13 cellular contexts compared by ENCODE assay signal in the genomic region with DNA sequence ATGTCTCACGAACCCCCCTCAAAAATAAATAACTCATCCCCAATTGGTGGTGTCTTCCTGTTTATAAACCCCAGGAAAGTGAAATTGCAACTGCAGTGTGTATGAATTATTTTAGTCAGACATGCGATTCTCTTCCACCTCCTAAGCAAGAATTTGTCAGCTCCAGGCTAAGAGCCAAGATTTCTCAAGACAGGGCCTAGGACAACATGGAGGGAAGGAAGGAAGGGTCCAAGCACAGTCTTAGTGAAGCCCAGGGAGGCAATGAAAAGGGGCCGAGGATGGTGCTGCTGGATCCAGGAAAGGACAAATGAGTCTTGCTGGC. TPM values are rescaled to one million over a fixed set of nuclear protein-coding genes. Genes with fewer than 3 reads are reported as not detected.
A peak's percentile ranks its signal among the peaks of the same experiment; 100 is the strongest.
DNase-seq lines count a peak whose midpoint lies in the region; ATAC-seq and TF ChIP-seq lines count a peak whose summit lies in the region.
"Had no signal": no experiment of that assay in that cellular context is flagged by ENCODE, and none has a peak within 500 bp of the region (broad histone marks: within the 10 kb centered on the region; RNA-seq: fewer than 3 reads in every experiment).

No MANE protein-coding gene starts in this region.

- H3K27me3 Mint-ChIP-seq in activated naive CD8-positive, alpha-beta T cell treated with anti-CD3 and anti-CD28 coated beads, Interleukin-2, amount 10 ng/mL, durations not matched to agents 7 days and 5 days = no peaks in the 10 kb centered on the region
- no peaks in the 10 kb centered on the region for H3K27me3 Mint-ChIP-seq in activated naive CD8-positive, alpha-beta T cell treated with anti-CD3 and anti-CD28 coated beads for 36 hours
- H3K27me3 Mint-ChIP-seq in stimulated activated naive CD8-positive, alpha-beta T cell treated with anti-CD3 and anti-CD28 coated beads, Interleukin-15, amount 100 ng/mL, for 72 hours = no peaks in the 10 kb centered on the region

- intact Hi-C loops in cardiac septum (cut with DNase I) = no loop called here

- peaks cover 60% of the 10 kb centered on the region for H3F3A ChIP-seq in SU-DHL-6 (ENCODE audit: insufficient read depth)

- no peaks in the 10 kb centered on the region for H3K27me3 ChIP-seq in SU-DHL-6 (ENCODE audit: low read length)
- H3K27me3 ChIP-seq: tibial nerve had no signal

- H3K9me2 ChIP-seq in SU-DHL-6 (replicated peaks; ENCODE audit: insufficient read depth, low read length) = no peaks in the 10 kb centered on the region

- H3K27ac Mint-ChIP-seq in activated naive CD8-positive, alpha-beta T cell treated with anti-CD3 and anti-CD28 coated beads, Interleukin-2, amount 10 ng/mL, durations not matched to agents 7 days and 5 days = peak overlapping the region; percentile 8
- H3K27ac Mint-ChIP-seq in activated naive CD8-positive, alpha-beta T cell treated with anti-CD3 and anti-CD28 coated beads for 36 hours = no peak overlapping the region
- H3K27ac Mint-ChIP-seq in stimulated activated naive CD8-positive, alpha-beta T cell treated with anti-CD3 and anti-CD28 coated beads, Interleukin-15, amount 100 ng/mL, for 72 hours = no peak overlapping the region
- H3K27ac Mint-ChIP-seq: activated naive CD4-positive, alpha-beta T cell treated with anti-CD3 and anti-CD28 coated beads for 36 hours had no signal

- H3K9me3 ChIP-seq in SU-DHL-6 (ENCODE audit: insufficient read depth, low read length) = no peaks in the 10 kb centered on the region
- H3K9me3 ChIP-seq: tibial nerve had no signal

- POLR2A ChIA-PET in activated naive CD8-positive, alpha-beta T cell treated with anti-CD3 and anti-CD28 coated beads, Interleukin-2, amount 10 ng/mL, durations not matched to agents 7 days and 5 days (lab: Charles Lee) = no interaction called here

- no peak overlapping the region for H2AFZ ChIP-seq in SU-DHL-6 (ENCODE audit: low read depth, low read length, severe bottlenecking)

- H3K4me2 ChIP-seq in SU-DHL-6 (ENCODE audit: low read depth, low read length, poor library complexity, severe bottlenecking) = peak overlapping the region; percentile 92

- peaks cover 15% of the 10 kb centered on the region for H3K36me3 Mint-ChIP-seq in activated naive CD8-positive, alpha-beta T cell treated with anti-CD3 and anti-CD28 coated beads, Interleukin-2, amount 10 ng/mL, durations not matched to agents 7 days and 5 days
- H3K36me3 Mint-ChIP-seq in activated naive CD8-positive, alpha-beta T cell treated with anti-CD3 and anti-CD28 coated beads for 36 hours = peaks cover 23% of the 10 kb centered on the region

- H3K36me3 ChIP-seq in SU-DHL-6 (ENCODE audit: low read length) = no peaks in the 10 kb centered on the region
- H3K36me3 ChIP-seq: tibial nerve had no signal

- no peak for DNase-seq in activated naive CD8-positive, alpha-beta T cell treated with anti-CD3 and anti-CD28 coated beads, Interleukin-2, amount 10 ng/mL, durations not matched to agents 7 days and 5 days
- no peak for DNase-seq in activated naive CD8-positive, alpha-beta T cell treated with anti-CD3 and anti-CD28 coated beads for 36 hours
- DNase-seq in cardiac septum (ENCODE audit: low spot score) (peak; percentile 12), GF-D8 (lab: John Stamatoyannopoulos, UW) (no peak), NCI-H128 (lab: John Stamatoyannopoulos, UW; ENCODE audit: unreplicated experiment) (no peak), GDM1 (lab: John Stamatoyannopoulos, UW) (no peak)
- no peak for DNase-seq in stimulated activated naive CD8-positive, alpha-beta T cell treated with anti-CD3 and anti-CD28 coated beads, Interleukin-15, amount 100 ng/mL, for 72 hours
- DNase-seq: activated CD4-positive, CD25-positive, alpha-beta regulatory T cell; activated naive CD4-positive, alpha-beta T cell treated with anti-CD3 and anti-CD28 coated beads for 36 hours; NCI-H2029 treated with DMSO at 0.1 percent for 48 hours; nucleus accumbens had no signal

- H3K4me3 Mint-ChIP-seq in activated naive CD8-positive, alpha-beta T cell treated with anti-CD3 and anti-CD28 coated beads, Interleukin-2, amount 10 ng/mL, durations not matched to agents 7 days and 5 days = no peak overlapping the region
- no peak overlapping the region for H3K4me3 Mint-ChIP-seq in activated naive CD8-positive, alpha-beta T cell treated with anti-CD3 and anti-CD28 coated beads for 36 hours
- peak overlapping the region; percentile 18 to 20 for H3K4me3 Mint-ChIP-seq in stimulated activated naive CD8-positive, alpha-beta T cell treated with anti-CD3 and anti-CD28 coated beads, Interleukin-15, amount 100 ng/mL, for 72 hours
- H3K4me3 Mint-ChIP-seq: activated naive CD4-positive, alpha-beta T cell treated with anti-CD3 and anti-CD28 coated beads for 36 hours had no signal

- H3K4me3 ChIP-seq in SU-DHL-6 (ENCODE audit: insufficient read depth, low read length, poor library complexity, severe bottlenecking) = peak overlapping the region; percentile 17
- H3K4me3 ChIP-seq: tibial nerve had no signal

- no peaks in the 10 kb centered on the region for H3K9me3 Mint-ChIP-seq in activated naive CD8-positive, alpha-beta T cell treated with anti-CD3 and anti-CD28 coated beads, Interleukin-2, amount 10 ng/mL, durations not matched to agents 7 days and 5 days
- H3K9me3 Mint-ChIP-seq in activated naive CD8-positive, alpha-beta T cell treated with anti-CD3 and anti-CD28 coated beads for 36 hours = peaks cover 2% of the 10 kb centered on the region
- no peaks in the 10 kb centered on the region for H3K9me3 Mint-ChIP-seq in stimulated activated naive CD8-positive, alpha-beta T cell treated with anti-CD3 and anti-CD28 coated beads, Interleukin-15, amount 100 ng/mL, for 72 hours
- H3K9me3 Mint-ChIP-seq: activated naive CD4-positive, alpha-beta T cell treated with anti-CD3 and anti-CD28 coated beads for 36 hours had no signal

- peaks cover 52% of the 10 kb centered on the region for H3K4me1 Mint-ChIP-seq in activated naive CD8-positive, alpha-beta T cell treated with anti-CD3 and anti-CD28 coated beads, Interleukin-2, amount 10 ng/mL, durations not matched to agents 7 days and 5 days
- H3K4me1 Mint-ChIP-seq in activated naive CD8-positive, alpha-beta T cell treated with anti-CD3 and anti-CD28 coated beads for 36 hours = peaks cover 64% of the 10 kb centered on the region
- H3K4me1 Mint-ChIP-seq in stimulated activated naive CD8-positive, alpha-beta T cell treated with anti-CD3 and anti-CD28 coated beads, Interleukin-15, amount 100 ng/mL, for 72 hours = peaks cover 84% of the 10 kb centered on the region

- TF ChIP-seq CTCF in SU-DHL-6 (IDR thresholded peaks at IDR 0.05; ENCODE audit: insufficient read depth, low read length, poor library complexity, severe bottlenecking) = no peak

- no peaks in the 10 kb centered on the region for H4K20me1 ChIP-seq in SU-DHL-6 (ENCODE audit: low read depth, low read length)

- ATAC-seq in activated naive CD8-positive, alpha-beta T cell treated with anti-CD3 and anti-CD28 coated beads, Interleukin-2, amount 10 ng/mL, durations not matched to agents 7 days and 5 days (ENCODE audit: low read depth) = no peak
- no peak for ATAC-seq in stimulated activated naive CD8-positive, alpha-beta T cell treated with anti-CD3 and anti-CD28 coated beads, Interleukin-15, amount 100 ng/mL, for 72 hours

- H3K9ac ChIP-seq in SU-DHL-6 (ENCODE audit: low read length) = peak overlapping the region; percentile 57

- peaks cover 82% of the 10 kb centered on the region for H3K79me2 ChIP-seq in SU-DHL-6 (ENCODE audit: insufficient read depth, low read length)

- peak overlapping the region; percentile 98 for H3K27ac ChIP-seq in SU-DHL-6 (ENCODE audit: low read depth, low read length)

RNA-seq across cellular contexts. Expression of a gene that starts 20.0 kb away (rescaled TPM):
- total RNA-seq in activated naive CD8-positive, alpha-beta T cell treated with anti-CD3 and anti-CD28 coated beads, Interleukin-2, amount 10 ng/mL, durations not matched to agents 7 days and 5 days = 100 to 1,000 TPM; 108 TPM
- 10 to 100 TPM; 65.6 to 71.0 TPM for total RNA-seq in activated naive CD8-positive, alpha-beta T cell treated with anti-CD3 and anti-CD28 coated beads for 36 hours
- total RNA-seq in cardiac septum = 13.3 TPM

Comparison
In these comparisons a context has a peak if more than half of its experiments do, and no peak if none do; other contexts are left out.
1. H3K4me3 Mint-ChIP-seq: peak in stimulated activated naive CD8-positive, alpha-beta T cell treated with anti-CD3 and anti-CD28 coated beads, Interleukin-15, amount 100 ng/mL, for 72 hours (2 of 2); none in activated naive CD8-positive, alpha-beta T cell treated with anti-CD3 and anti-CD28 coated beads, Interleukin-2, amount 10 ng/mL, durations not matched to agents 7 days and 5 days (single experiment) and activated naive CD8-positive, alpha-beta T cell treated with anti-CD3 and anti-CD28 coated beads for 36 hours (single experiment).